Comparison of ENCODE assay signal across 1 cellular context in genomic region chr9:135221951-135222631, GRCh38.
TF ChIP-seq lines count a peak whose summit lies in the region.

No MANE protein-coding gene starts in this region.

TF ChIP-seq in HEK293, 187 proteins besides CTCF, POLR2A, EP300 and RAD21 (continued from another document):
- TF ChIP-seq ZIC2 (tag by site-specific recombination; IDR thresholded peaks at IDR 0.05) (peak; percentile 83), ZNF362 (tag by site-specific recombination; IDR thresholded peaks at IDR 0.05) (no peak), ZNF777 (tag by site-specific recombination; IDR thresholded peaks at IDR 0.05; ENCODE audit: borderline replicate concordance) (no peak), ZNF624 (tag by site-specific recombination; IDR thresholded peaks at IDR 0.05) (no peak), ZBTB6 (tag by site-specific recombination; IDR thresholded peaks at IDR 0.05) (no peak), ZNF292 (tag by site-specific recombination; IDR thresholded peaks at IDR 0.05; ENCODE audit: borderline replicate concordance, low read depth) (no peak), GFI1B (tag by site-specific recombination; IDR thresholded peaks at IDR 0.05) (no peak), GLIS2 (tag by site-specific recombination; IDR thresholded peaks at IDR 0.05) (0 out of 2 replicates have a peak, but pooled peaks have one; percentile 22), ZXDB (tag by site-specific recombination; IDR thresholded peaks at IDR 0.05) (no peak), ZNF501 (tag by site-specific recombination; IDR thresholded peaks at IDR 0.05) (no peak), GLIS1 (tag by site-specific recombination; IDR thresholded peaks at IDR 0.05) (peak; percentile 98), ZNF76 (tag by site-specific recombination; IDR thresholded peaks at IDR 0.05; ENCODE audit: borderline replicate concordance, low read depth) (no peak), ZNF670 (tag by site-specific recombination; IDR thresholded peaks at IDR 0.05; ENCODE audit: low read depth) (no peak), TCF7L2 (IDR thresholded peaks at IDR 0.05; ENCODE audit: borderline replicate concordance, low read depth, low read length) (no peak), ZNF26 (tag by site-specific recombination; IDR thresholded peaks at IDR 0.05) (no peak), ZNF121 (tag by site-specific recombination; IDR thresholded peaks at IDR 0.05) (no peak)
